1 cellular context compared by ENCODE assay signal in genomic region chr11:91773090-91773489, GRCh38.
A peak's percentile ranks its signal among the peaks of the same experiment; 100 is the strongest.
TF ChIP-seq lines count a peak whose summit lies in the region.

No MANE protein-coding gene starts in this region.

TF ChIP-seq in K562, 482 proteins besides CTCF, POLR2A, EP300 and RAD21 (continued from another document):
- TF ChIP-seq ZNF609 (CRISPR knock-in tag; IDR thresholded peaks at IDR 0.05; ENCODE audit: borderline replicate concordance) (no peak), STAT5A (IDR thresholded peaks at IDR 0.05; ENCODE audit: borderline replicate concordance, low read length) (no peak), MGA (IDR thresholded peaks at IDR 0.05) (no peak), PPARD (CRISPR knock-in tag; IDR thresholded peaks at IDR 0.05) (no peak), ZNF174 (CRISPR knock-in tag; IDR thresholded peaks at IDR 0.05) (no peak), KDM4B (IDR thresholded peaks at IDR 0.05; ENCODE audit: borderline replicate concordance in 2 of 2, low read depth in 1 of 2) (no peak), SMC3 (conservative IDR thresholded peaks at IDR 0.05; ENCODE audit: insufficient read depth, low read depth, low read length) (0 out of 2 replicates have a peak, but pooled peaks have one; percentile 11)
TF ChIP-seq in K562: peak in this region for 2.
